Comparison of ENCODE assay signal across 8 cellular contexts in the genomic region with DNA sequence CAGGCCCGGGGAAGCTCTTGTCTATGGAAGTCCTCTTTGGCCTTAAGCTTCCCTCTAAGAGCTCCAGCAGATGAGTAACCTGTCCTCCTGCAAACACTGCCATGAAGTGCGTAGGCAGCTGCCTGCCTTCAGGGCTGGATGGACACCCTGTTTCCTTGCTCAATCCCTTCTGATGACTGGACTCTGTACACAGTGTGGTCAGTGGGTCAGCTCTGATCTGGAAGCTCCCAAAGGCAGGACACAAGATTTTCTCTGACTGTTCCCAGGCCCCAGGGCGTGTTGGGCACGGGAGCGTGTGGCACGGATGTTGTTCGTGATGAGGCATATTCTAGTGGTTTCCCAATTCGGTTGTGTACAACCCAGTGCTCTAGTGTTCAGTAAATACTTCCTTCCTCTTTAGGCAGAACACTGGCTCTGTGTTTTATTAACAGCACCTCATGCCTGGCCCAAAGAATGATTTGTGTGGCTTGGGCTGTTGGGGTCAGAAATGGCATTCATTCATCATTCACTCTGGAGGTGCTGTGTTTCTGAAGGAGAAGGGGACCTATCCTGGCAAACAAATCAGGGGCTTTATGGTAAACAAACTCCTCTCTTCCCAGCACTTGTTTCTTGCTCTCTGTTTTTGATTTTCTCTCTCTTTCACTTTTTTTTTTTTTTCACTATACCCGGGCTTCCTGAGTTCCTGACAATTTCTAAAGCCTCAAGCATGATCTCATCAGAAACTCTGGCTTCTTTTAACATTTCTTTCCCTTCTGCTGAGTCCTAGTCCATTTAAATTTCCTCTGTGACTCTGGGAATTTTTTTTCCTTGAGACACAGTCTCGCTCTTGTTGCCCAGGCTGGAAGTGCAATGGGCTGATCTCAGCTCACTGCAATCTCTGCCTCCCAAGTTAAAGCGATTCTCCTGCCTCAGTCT. TPM values are rescaled to one million over a fixed set of nuclear protein-coding genes. Genes with fewer than 3 reads are reported as not detected.
DNase-seq lines count a peak whose midpoint lies in the region; ATAC-seq and TF ChIP-seq lines count a peak whose summit lies in the region.

No MANE protein-coding gene starts in this region.

- CTCF ChIA-PET in HEK293T (lab: Yijun Ruan, JAX), result interaction anchor here (0.7 kb wide), 1 partner anchor 131 kb away, joined by 4 read pairs; no protein-coding TSS in a partner anchor

- DNase-seq in GM04504 (ENCODE audit: low read depth), result peak; percentile 96
- peak; percentile 75 for DNase-seq in HPDE6-E6E7 (ENCODE audit: extremely low spot score)
- peak; percentile 68 for DNase-seq in activated CD8-positive, alpha-beta memory T cell treated with anti-CD3 and anti-CD28 coated beads, Interleukin-2, amount 50 U/mL, for 48 hours
- DNase-seq in glomerular visceral epithelial cell (ENCODE audit: extremely low spot score), result peak; percentile 81
- DNase-seq in sciatic nerve (ENCODE audit: low spot score), result no peak
- DNase-seq in COLO668 (lab: John Stamatoyannopoulos, UW; ENCODE audit: unreplicated experiment), result no peak
- DNase-seq in NCI-H1436 treated with DMSO at 0.1 percent for 48 hours (lab: John Stamatoyannopoulos, UW), result no peak
- DNase-seq in HEK293T (ENCODE audit: extremely low spot score), result no peak

- intact Hi-C loops in sciatic nerve (cut with DNase I), result no loop called here

- POLR2A ChIA-PET in HEK293T (lab: Yijun Ruan, JAX), result interaction anchor here (1.2 kb wide), 1 partner anchor 12 kb away, joined by 6 read pairs; no protein-coding TSS in a partner anchor

- peak; percentile 92 for ATAC-seq in sciatic nerve

TF ChIP-seq in HEK293T, 16 proteins besides CTCF, POLR2A, EP300 and RAD21:
- TF ChIP-seq CTBP1 (IDR thresholded peaks at IDR 0.05; ENCODE audit: borderline replicate concordance), result no peak

RNA-seq across cellular contexts. Expression of gene RNF157, which starts 12.0 kb away (rescaled TPM):
- 15.8 TPM for total RNA-seq in sciatic nerve

RNA-seq across cellular contexts. Expression of gene UBALD2, which starts 12.9 kb away (rescaled TPM):
- total RNA-seq in sciatic nerve, result 38.4 TPM

RNA-seq across cellular contexts. Expression of gene QRICH2, which starts 55.8 kb away (rescaled TPM):
- total RNA-seq in sciatic nerve, result 4.1 TPM

Comparison
In these comparisons a context has a peak if more than half of its experiments do, and no peak if none do; other contexts are left out.
1. DNase-seq: peak in GM04504 (single experiment), HPDE6-E6E7 (single experiment), activated CD8-positive, alpha-beta memory T cell treated with anti-CD3 and anti-CD28 coated beads, Interleukin-2, amount 50 U/mL, for 48 hours (single experiment) and glomerular visceral epithelial cell (single experiment); none in sciatic nerve (single experiment), COLO668 (single experiment), NCI-H1436 treated with DMSO at 0.1 percent for 48 hours (single experiment) and HEK293T (single experiment).